8 cellular contexts compared by ENCODE assay signal in the genomic region with DNA sequence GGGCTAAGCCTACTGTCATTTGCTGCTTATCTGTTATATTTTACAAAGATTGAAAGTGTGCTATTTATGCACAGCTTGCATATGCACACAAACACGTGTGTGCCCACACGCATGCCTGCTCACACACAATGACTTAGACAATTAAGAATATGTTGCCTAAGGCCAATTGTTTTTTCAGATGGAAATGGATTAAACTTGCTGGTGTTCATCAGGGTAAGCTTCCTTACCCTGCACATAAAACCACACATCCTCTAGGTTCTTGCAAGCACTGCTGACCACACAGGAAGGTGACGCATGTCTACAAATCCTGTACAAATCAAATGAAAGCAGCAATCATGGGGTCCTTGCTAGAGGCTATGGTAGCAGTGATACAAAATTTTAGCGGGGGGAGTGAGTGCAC. TPM values are rescaled to one million over a fixed set of nuclear protein-coding genes. Genes with fewer than 3 reads are reported as not detected.
DNase-seq lines count a peak whose midpoint lies in the region; ATAC-seq and TF ChIP-seq lines count a peak whose summit lies in the region.

No MANE protein-coding gene starts in this region.

- TF ChIP-seq POLR2A in Peyer's patch (IDR thresholded peaks at IDR 0.05) = no peak
- TF ChIP-seq POLR2A in tibial nerve (IDR thresholded peaks at IDR 0.05) = no peak

- TF ChIP-seq CTCF in Peyer's patch (IDR thresholded peaks at IDR 0.05) (no peak), tibial nerve (IDR thresholded peaks at IDR 0.05) (no peak)

- intact Hi-C loops in cardiac septum (cut with DNase I) = no loop called here

- H3K9me3 Mint-ChIP-seq in activated naive CD4-positive, alpha-beta T cell treated with anti-CD3 and anti-CD28 coated beads, Interleukin-2, amount 10 ng/mL, durations not matched to agents 7 days and 5 days = no peaks in the 10 kb centered on the region

- peaks cover 57% of the 10 kb centered on the region for H3K36me3 Mint-ChIP-seq in activated naive CD4-positive, alpha-beta T cell treated with anti-CD3 and anti-CD28 coated beads, Interleukin-2, amount 10 ng/mL, durations not matched to agents 7 days and 5 days

- WGBS in tibial nerve, 2 donors = 56 to 69% methylated on average over 4 of the region's 4 CpGs

- TF ChIP-seq EP300 in tibial nerve (IDR thresholded peaks at IDR 0.05) = no peak

- H3K27ac ChIP-seq in Peyer's patch = peak overlapping the region in 2 of 4 donors; percentile 35 to 43
- H3K27ac ChIP-seq in tibial nerve = no peak overlapping the region

- DNase-seq in EL = peak; percentile 92
- DNase-seq in Peyer's patch = peak in 2 of 3 donors; percentile 79
- peak; percentile 78 for DNase-seq in activated naive CD4-positive, alpha-beta T cell treated with anti-CD3 and anti-CD28 coated beads, Interleukin-2, amount 10 ng/mL, durations not matched to agents 7 days and 5 days
- peak; percentile 93 for DNase-seq in non-pigmented ciliary epithelial cell (ENCODE audit: low read depth)
- no peak for DNase-seq in tibial nerve (ENCODE audit: low spot score in 2 of 2)
- no peak for DNase-seq in cardiac septum (ENCODE audit: low spot score)
- DNase-seq in GM03348 (ENCODE audit: low spot score) = no peak

- no peak overlapping the region for H3K4me3 ChIP-seq in Peyer's patch
- H3K4me3 ChIP-seq in tibial nerve = no peak overlapping the region

- H3K4me1 Mint-ChIP-seq in activated naive CD4-positive, alpha-beta T cell treated with anti-CD3 and anti-CD28 coated beads, Interleukin-2, amount 10 ng/mL, durations not matched to agents 7 days and 5 days = peaks cover 75% of the 10 kb centered on the region

- H3K27ac Mint-ChIP-seq in activated naive CD4-positive, alpha-beta T cell treated with anti-CD3 and anti-CD28 coated beads, Interleukin-2, amount 10 ng/mL, durations not matched to agents 7 days and 5 days = peak overlapping the region; percentile 92

- CTCF ChIA-PET in activated naive CD4-positive, alpha-beta T cell treated with anti-CD3 and anti-CD28 coated beads, Interleukin-2, amount 10 ng/mL, durations not matched to agents 7 days and 5 days (lab: Charles Lee) = interaction anchor here (1.0 to 3.1 kb wide), 5 partner anchors 8 to 334 kb away, joined by 3 to 13 read pairs (median 4); no protein-coding TSS in a partner anchor

- H3K27me3 ChIP-seq in Peyer's patch (no peaks in the 10 kb centered on the region), tibial nerve (no peaks in the 10 kb centered on the region)

- H3K27me3 Mint-ChIP-seq in activated naive CD4-positive, alpha-beta T cell treated with anti-CD3 and anti-CD28 coated beads, Interleukin-2, amount 10 ng/mL, durations not matched to agents 7 days and 5 days = no peaks in the 10 kb centered on the region

- H3K9me3 ChIP-seq in Peyer's patch = no peaks in the 10 kb centered on the region
- no peaks in the 10 kb centered on the region for H3K9me3 ChIP-seq in tibial nerve

- H3K36me3 ChIP-seq in Peyer's patch (no peaks in the 10 kb centered on the region), tibial nerve (peaks cover 0 to 33% (median 0%) of the 10 kb centered on the region in 3 donors)

- ATAC-seq in HG03439 (IDR thresholded peaks at IDR 0.05; ENCODE audit: unreplicated experiment) = no peak

- H3K4me3 Mint-ChIP-seq in activated naive CD4-positive, alpha-beta T cell treated with anti-CD3 and anti-CD28 coated beads, Interleukin-2, amount 10 ng/mL, durations not matched to agents 7 days and 5 days = peak overlapping the region; percentile 48

- no peaks in the 10 kb centered on the region for H3K4me1 ChIP-seq in Peyer's patch
- H3K4me1 ChIP-seq in tibial nerve = peaks cover 0 to 8% (median 0%) of the 10 kb centered on the region in 4 donors

RNA-seq across cellular contexts. Expression of a gene that starts 58.4 kb away (rescaled TPM):
- total RNA-seq in Peyer's patch (not detected), tibial nerve (not detected), cardiac septum (not detected)

Comparison
In these comparisons a context has a peak if more than half of its experiments do, and no peak if none do; other contexts are left out.
1. DNase-seq: peak in EL (single experiment), Peyer's patch (2 of 3), activated naive CD4-positive, alpha-beta T cell treated with anti-CD3 and anti-CD28 coated beads, Interleukin-2, amount 10 ng/mL, durations not matched to agents 7 days and 5 days (single experiment) and non-pigmented ciliary epithelial cell (single experiment); none in tibial nerve (0 of 2), cardiac septum (single experiment) and GM03348 (single experiment).